25 cellular contexts compared by ENCODE assay signal in genomic region chr16:89400740-89401139, GRCh38.
A peak's percentile ranks its signal among the peaks of the same experiment; 100 is the strongest.
DNase-seq lines count a peak whose midpoint lies in the region; ATAC-seq and TF ChIP-seq lines count a peak whose summit lies in the region.
"Had no signal": no experiment of that assay in that cellular context is flagged by ENCODE, and none has a peak within 500 bp of the region (broad histone marks: within the 10 kb centered on the region; RNA-seq: fewer than 3 reads in every experiment).

No MANE protein-coding gene starts in this region.

- H3K27me3 Mint-ChIP-seq in activated T-cell treated with anti-CD3 and anti-CD28 coated beads, Interleukin-2, amount 50 U/mL, for 24 hours = no peaks in the 10 kb centered on the region
- H3K27me3 Mint-ChIP-seq in activated T-cell treated with anti-CD3 and anti-CD28 coated beads, Interleukin-2, amount 50 U/mL, for 72 hours (ENCODE audit: low read depth) = no peaks in the 10 kb centered on the region
- no peaks in the 10 kb centered on the region for H3K27me3 Mint-ChIP-seq in stimulated activated naive B cell treated with anti-CD40 and anti-IgM and Interleukin-4, amounts not matched to agents 10 μg/mL and 1 μg/mL and 100 μg/mL, for 72 hours
- H3K27me3 Mint-ChIP-seq: CD4-positive, CD25-positive, alpha-beta regulatory T cell had no signal

- ATAC-seq in activated T-cell treated with anti-CD3 and anti-CD28 coated beads, Interleukin-2, amount 50 U/mL, for 72 hours (replicated peaks in 1 of 2) = no peak
- no peak for ATAC-seq in stimulated activated naive B cell treated with anti-CD40 and anti-IgM and Interleukin-4, amounts not matched to agents 10 μg/mL and 1 μg/mL and 100 μg/mL, for 72 hours (replicated peaks)
- no peak for ATAC-seq in right lobe of liver
- ATAC-seq: A549, GM12878, HepG2 had no signal

- POLR2A ChIA-PET in RWPE1 (lab: Yijun Ruan, JAX; ENCODE audit: low non-redundant PET) = no interaction called here

- no peak overlapping the region for H3K4me2 ChIP-seq in hepatocyte
- H3K4me2 ChIP-seq: A549, PC-9 had no signal

- H4K20me1 ChIP-seq in hepatocyte (ENCODE audit: insufficient read depth, poor library complexity, severe bottlenecking) = peaks cover 90% of the 10 kb centered on the region

- intact Hi-C loops in right lobe of liver (cut with DNase I) = no loop called here

- no peak overlapping the region for H3K4me3 Mint-ChIP-seq in activated T-cell treated with anti-CD3 and anti-CD28 coated beads, Interleukin-2, amount 50 U/mL, for 24 hours
- H3K4me3 Mint-ChIP-seq in activated T-cell treated with anti-CD3 and anti-CD28 coated beads, Interleukin-2, amount 50 U/mL, for 72 hours = no peak overlapping the region
- no peak overlapping the region for H3K4me3 Mint-ChIP-seq in stimulated activated naive B cell treated with anti-CD40 and anti-IgM and Interleukin-4, amounts not matched to agents 10 μg/mL and 1 μg/mL and 100 μg/mL, for 72 hours

- H3K27me3 ChIP-seq in hepatocyte (no peaks in the 10 kb centered on the region), right lobe of liver (no peaks in the 10 kb centered on the region)

- H3K9me3 Mint-ChIP-seq in activated T-cell treated with anti-CD3 and anti-CD28 coated beads, Interleukin-2, amount 50 U/mL, for 24 hours = no peaks in the 10 kb centered on the region
- no peaks in the 10 kb centered on the region for H3K9me3 Mint-ChIP-seq in activated T-cell treated with anti-CD3 and anti-CD28 coated beads, Interleukin-2, amount 50 U/mL, for 72 hours
- no peaks in the 10 kb centered on the region for H3K9me3 Mint-ChIP-seq in stimulated activated naive B cell treated with anti-CD40 and anti-IgM and Interleukin-4, amounts not matched to agents 10 μg/mL and 1 μg/mL and 100 μg/mL, for 72 hours
- H3K9me3 Mint-ChIP-seq: CD4-positive, CD25-positive, alpha-beta regulatory T cell had no signal

- H3K27ac ChIP-seq in RWPE1 (peak overlapping the region; percentile 35; the same call in 1 of the 2 replicates), hepatocyte (peak overlapping the region; percentile 90), right lobe of liver (no peak overlapping the region)
- H3K27ac ChIP-seq: A549, PC-9 had no signal

- peak overlapping the region; percentile 76 for H3K27ac Mint-ChIP-seq in activated T-cell treated with anti-CD3 and anti-CD28 coated beads, Interleukin-2, amount 50 U/mL, for 24 hours
- H3K27ac Mint-ChIP-seq in activated T-cell treated with anti-CD3 and anti-CD28 coated beads, Interleukin-2, amount 50 U/mL, for 72 hours = no peak overlapping the region
- H3K27ac Mint-ChIP-seq in stimulated activated naive B cell treated with anti-CD40 and anti-IgM and Interleukin-4, amounts not matched to agents 10 μg/mL and 1 μg/mL and 100 μg/mL, for 72 hours = peak overlapping the region; percentile 81

- no peak overlapping the region for H2AFZ ChIP-seq in hepatocyte
- H2AFZ ChIP-seq: PC-9 had no signal

- peaks cover 36% of the 10 kb centered on the region for H3K4me1 ChIP-seq in hepatocyte (ENCODE audit: insufficient read depth)
- peaks cover 0 to 9% (median 5%) of the 10 kb centered on the region in 4 donors for H3K4me1 ChIP-seq in right lobe of liver

- no peak for TF ChIP-seq CTCF in RWPE1 (conservative IDR thresholded peaks at IDR 0.05; ENCODE audit: low read depth)
- no peak for TF ChIP-seq CTCF in hepatocyte (IDR thresholded peaks at IDR 0.05; ENCODE audit: poor library complexity)
- TF ChIP-seq CTCF in right lobe of liver (IDR thresholded peaks at IDR 0.05) = no peak

- peaks cover 47% of the 10 kb centered on the region for H3K36me3 Mint-ChIP-seq in activated T-cell treated with anti-CD3 and anti-CD28 coated beads, Interleukin-2, amount 50 U/mL, for 24 hours (ENCODE audit: low read depth)
- peaks cover 1 to 5% of the 10 kb centered on the region in 2 donors for H3K36me3 Mint-ChIP-seq in activated T-cell treated with anti-CD3 and anti-CD28 coated beads, Interleukin-2, amount 50 U/mL, for 72 hours (ENCODE audit: insufficient read depth in 2 of 2)
- peaks cover 11 to 38% of the 10 kb centered on the region in 2 donors for H3K36me3 Mint-ChIP-seq in stimulated activated naive B cell treated with anti-CD40 and anti-IgM and Interleukin-4, amounts not matched to agents 10 μg/mL and 1 μg/mL and 100 μg/mL, for 72 hours

- WGBS in hepatocyte (ENCODE audit: low lambda C conversion rate, missing lambda C conversion rate) = 81% methylated on average over 9 of the region's 14 CpGs
- no CpG with 5 or more reads among the region's 14 CpGs for WGBS in right lobe of liver (ENCODE audit: insufficient coverage, low coverage, low lambda C conversion rate, missing lambda C conversion rate)

- DNase-seq in activated T-cell treated with anti-CD3 and anti-CD28 coated beads, Interleukin-2, amount 50 U/mL, for 24 hours = no peak
- DNase-seq in activated T-cell treated with anti-CD3 and anti-CD28 coated beads, Interleukin-2, amount 50 U/mL, for 72 hours = no peak
- DNase-seq in RWPE1 (ENCODE audit: low spot score) (no peak), hepatocyte (ENCODE audit: low spot score) (no peak), HPDE6-E6E7 (ENCODE audit: extremely low spot score) (no peak), right lobe of liver (no peak)
- DNase-seq in stimulated activated naive B cell treated with anti-CD40 and anti-IgM and Interleukin-4, amounts not matched to agents 10 μg/mL and 1 μg/mL and 100 μg/mL, for 72 hours = no peak
- DNase-seq: CD4-positive, CD25-positive, alpha-beta regulatory T cell; COR-L47; DMS 273 treated with DMSO at 0.1 percent for 48 hours; DMS79 treated with DMSO at 0.1 percent for 48 hours; KBM-7; MM.1S; NCI-H1092; NCI-H1436; NCI-H187 treated with DMSO at 0.1 percent for 48 hours; NCI-H226; NCI-H510A treated with DMSO at 0.1 percent for 48 hours; NCI-H748 treated with DMSO at 0.1 percent for 48 hours; PC-9; RPMI8226; SHP77 treated with DMSO at 0.1 percent for 48 hours had no signal

- CTCF ChIA-PET in RWPE1 (lab: Yijun Ruan, JAX) = interaction anchor here (0.6 kb wide), 1 partner anchor 88 kb away, joined by 3 read pairs; no protein-coding TSS in a partner anchor

- H3K9me2 ChIP-seq in hepatocyte (replicated peaks; ENCODE audit: insufficient read depth) = no peaks in the 10 kb centered on the region

- peaks cover 92% of the 10 kb centered on the region for H3K79me2 ChIP-seq in hepatocyte

- peaks cover 76% of the 10 kb centered on the region for H3K4me1 Mint-ChIP-seq in activated T-cell treated with anti-CD3 and anti-CD28 coated beads, Interleukin-2, amount 50 U/mL, for 24 hours (ENCODE audit: low read depth)
- H3K4me1 Mint-ChIP-seq in activated T-cell treated with anti-CD3 and anti-CD28 coated beads, Interleukin-2, amount 50 U/mL, for 72 hours (ENCODE audit: low read depth) = peaks cover 51% of the 10 kb centered on the region
- H3K4me1 Mint-ChIP-seq in stimulated activated naive B cell treated with anti-CD40 and anti-IgM and Interleukin-4, amounts not matched to agents 10 μg/mL and 1 μg/mL and 100 μg/mL, for 72 hours = peaks cover 48 to 63% of the 10 kb centered on the region in 2 donors

- H3K9me3 ChIP-seq in hepatocyte (ENCODE audit: low read depth) (no peaks in the 10 kb centered on the region), right lobe of liver (no peaks in the 10 kb centered on the region)
- H3K9me3 ChIP-seq: A549 had no signal

- H3K36me3 ChIP-seq in hepatocyte (replicated peaks; ENCODE audit: insufficient read depth, low read depth) (no peaks in the 10 kb centered on the region), right lobe of liver (no peaks in the 10 kb centered on the region)

- no peak for TF ChIP-seq POLR2A in right lobe of liver (IDR thresholded peaks at IDR 0.05)

- H3K4me3 ChIP-seq in hepatocyte (no peak overlapping the region), right lobe of liver (no peak overlapping the region)
- H3K4me3 ChIP-seq: A549, GM12878, PC-9 had no signal

Comparison
In these comparisons a context has a peak if more than half of its experiments do, and no peak if none do; other contexts are left out.
1. H3K27ac ChIP-seq: peak in RWPE1 (single experiment) and hepatocyte (single experiment); none in right lobe of liver (0 of 3).